ENCODE assay signal across 1 cellular context in the genomic region with DNA sequence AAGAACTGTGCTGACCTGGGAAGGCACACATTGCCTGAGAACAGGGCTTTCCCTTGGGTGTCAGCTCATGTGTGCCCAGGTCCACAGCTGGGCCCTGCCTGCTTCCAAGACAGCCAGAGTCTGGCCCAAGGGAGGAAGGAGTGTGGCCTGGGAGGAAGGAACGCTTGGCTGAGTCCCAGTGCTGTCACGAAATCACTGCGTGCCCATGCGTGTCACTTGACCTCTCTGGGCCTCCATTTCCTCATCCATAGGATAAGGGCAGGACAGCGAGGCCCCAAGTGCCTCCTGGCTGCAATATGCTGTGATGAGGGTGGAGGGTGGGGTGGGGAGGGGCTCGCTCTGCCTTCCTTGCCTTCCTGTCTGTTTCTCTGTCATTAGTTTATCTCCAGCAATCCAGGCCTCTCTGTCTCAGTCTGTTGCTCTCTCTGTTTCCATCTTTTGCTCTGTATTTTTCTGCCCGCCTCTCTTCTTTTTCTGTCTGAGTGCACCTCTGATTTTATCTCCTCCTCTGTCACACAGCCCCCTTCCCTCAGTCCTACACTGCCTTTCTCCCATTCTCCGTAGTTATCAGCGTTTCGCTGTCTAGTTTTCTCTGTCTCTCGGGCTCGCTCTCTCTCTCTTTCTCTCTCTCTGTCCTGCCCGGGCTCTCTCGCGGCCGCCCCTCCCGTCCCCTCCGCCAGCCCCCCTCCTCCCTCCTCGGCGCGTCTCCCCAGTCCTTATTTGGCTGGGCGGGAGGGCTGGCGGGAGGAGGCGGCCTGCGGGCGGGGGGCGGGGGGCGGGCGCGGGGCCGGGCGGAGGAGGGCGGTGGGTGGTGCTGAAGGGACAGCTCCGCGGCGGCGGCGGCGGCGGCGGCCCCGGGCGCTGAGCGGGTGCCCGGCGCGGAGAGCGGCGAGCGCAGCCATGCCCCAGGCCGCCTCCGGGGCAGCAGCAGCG.
TF ChIP-seq lines count a peak whose summit lies in the region.

A gene (plus strand): TSS at position 842 of the 933 bp plus-strand sequence. CDS start 154 bp downstream, outside the sequence.

TF ChIP-seq in HepG2, 621 proteins besides CTCF, POLR2A, EP300 and RAD21 (continued from another document):
- TF ChIP-seq, protein P1, sequence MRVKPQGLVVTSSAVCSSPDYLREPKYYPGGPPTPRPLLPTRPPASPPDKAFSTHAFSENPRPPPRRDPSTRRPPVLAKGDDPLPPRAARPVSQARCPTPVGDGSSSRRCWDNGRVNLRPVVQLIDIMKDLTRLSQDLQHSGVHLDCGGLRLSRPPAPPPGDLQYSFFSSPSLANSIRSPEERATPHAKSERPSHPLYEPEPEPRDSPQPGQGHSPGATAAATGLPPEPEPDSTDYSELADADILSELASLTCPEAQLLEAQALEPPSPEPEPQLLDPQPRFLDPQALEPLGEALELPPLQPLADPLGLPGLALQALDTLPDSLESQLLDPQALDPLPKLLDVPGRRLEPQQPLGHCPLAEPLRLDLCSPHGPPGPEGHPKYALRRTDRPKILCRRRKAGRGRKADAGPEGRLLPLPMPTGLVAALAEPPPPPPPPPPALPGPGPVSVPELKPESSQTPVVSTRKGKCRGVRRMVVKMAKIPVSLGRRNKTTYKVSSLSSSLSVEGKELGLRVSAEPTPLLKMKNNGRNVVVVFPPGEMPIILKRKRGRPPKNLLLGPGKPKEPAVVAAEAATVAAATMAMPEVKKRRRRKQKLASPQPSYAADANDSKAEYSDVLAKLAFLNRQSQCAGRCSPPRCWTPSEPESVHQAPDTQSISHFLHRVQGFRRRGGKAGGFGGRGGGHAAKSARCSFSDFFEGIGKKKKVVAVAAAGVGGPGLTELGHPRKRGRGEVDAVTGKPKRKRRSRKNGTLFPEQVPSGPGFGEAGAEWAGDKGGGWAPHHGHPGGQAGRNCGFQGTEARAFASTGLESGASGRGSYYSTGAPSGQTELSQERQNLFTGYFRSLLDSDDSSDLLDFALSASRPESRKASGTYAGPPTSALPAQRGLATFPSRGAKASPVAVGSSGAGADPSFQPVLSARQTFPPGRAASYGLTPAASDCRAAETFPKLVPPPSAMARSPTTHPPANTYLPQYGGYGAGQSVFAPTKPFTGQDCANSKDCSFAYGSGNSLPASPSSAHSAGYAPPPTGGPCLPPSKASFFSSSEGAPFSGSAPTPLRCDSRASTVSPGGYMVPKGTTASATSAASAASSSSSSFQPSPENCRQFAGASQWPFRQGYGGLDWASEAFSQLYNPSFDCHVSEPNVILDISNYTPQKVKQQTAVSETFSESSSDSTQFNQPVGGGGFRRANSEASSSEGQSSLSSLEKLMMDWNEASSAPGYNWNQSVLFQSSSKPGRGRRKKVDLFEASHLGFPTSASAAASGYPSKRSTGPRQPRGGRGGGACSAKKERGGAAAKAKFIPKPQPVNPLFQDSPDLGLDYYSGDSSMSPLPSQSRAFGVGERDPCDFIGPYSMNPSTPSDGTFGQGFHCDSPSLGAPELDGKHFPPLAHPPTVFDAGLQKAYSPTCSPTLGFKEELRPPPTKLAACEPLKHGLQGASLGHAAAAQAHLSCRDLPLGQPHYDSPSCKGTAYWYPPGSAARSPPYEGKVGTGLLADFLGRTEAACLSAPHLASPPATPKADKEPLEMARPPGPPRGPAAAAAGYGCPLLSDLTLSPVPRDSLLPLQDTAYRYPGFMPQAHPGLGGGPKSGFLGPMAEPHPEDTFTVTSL (CRISPR knock-in tag; IDR thresholded peaks at IDR 0.05; ENCODE audit: borderline replicate concordance): no peak
- TF ChIP-seq, protein P2, sequence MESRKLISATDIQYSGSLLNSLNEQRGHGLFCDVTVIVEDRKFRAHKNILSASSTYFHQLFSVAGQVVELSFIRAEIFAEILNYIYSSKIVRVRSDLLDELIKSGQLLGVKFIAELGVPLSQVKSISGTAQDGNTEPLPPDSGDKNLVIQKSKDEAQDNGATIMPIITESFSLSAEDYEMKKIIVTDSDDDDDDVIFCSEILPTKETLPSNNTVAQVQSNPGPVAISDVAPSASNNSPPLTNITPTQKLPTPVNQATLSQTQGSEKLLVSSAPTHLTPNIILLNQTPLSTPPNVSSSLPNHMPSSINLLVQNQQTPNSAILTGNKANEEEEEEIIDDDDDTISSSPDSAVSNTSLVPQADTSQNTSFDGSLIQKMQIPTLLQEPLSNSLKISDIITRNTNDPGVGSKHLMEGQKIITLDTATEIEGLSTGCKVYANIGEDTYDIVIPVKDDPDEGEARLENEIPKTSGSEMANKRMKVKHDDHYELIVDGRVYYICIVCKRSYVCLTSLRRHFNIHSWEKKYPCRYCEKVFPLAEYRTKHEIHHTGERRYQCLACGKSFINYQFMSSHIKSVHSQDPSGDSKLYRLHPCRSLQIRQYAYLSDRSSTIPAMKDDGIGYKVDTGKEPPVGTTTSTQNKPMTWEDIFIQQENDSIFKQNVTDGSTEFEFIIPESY (CRISPR knock-in tag; IDR thresholded peaks at IDR 0.05): no peak
- TF ChIP-seq, protein P3, sequence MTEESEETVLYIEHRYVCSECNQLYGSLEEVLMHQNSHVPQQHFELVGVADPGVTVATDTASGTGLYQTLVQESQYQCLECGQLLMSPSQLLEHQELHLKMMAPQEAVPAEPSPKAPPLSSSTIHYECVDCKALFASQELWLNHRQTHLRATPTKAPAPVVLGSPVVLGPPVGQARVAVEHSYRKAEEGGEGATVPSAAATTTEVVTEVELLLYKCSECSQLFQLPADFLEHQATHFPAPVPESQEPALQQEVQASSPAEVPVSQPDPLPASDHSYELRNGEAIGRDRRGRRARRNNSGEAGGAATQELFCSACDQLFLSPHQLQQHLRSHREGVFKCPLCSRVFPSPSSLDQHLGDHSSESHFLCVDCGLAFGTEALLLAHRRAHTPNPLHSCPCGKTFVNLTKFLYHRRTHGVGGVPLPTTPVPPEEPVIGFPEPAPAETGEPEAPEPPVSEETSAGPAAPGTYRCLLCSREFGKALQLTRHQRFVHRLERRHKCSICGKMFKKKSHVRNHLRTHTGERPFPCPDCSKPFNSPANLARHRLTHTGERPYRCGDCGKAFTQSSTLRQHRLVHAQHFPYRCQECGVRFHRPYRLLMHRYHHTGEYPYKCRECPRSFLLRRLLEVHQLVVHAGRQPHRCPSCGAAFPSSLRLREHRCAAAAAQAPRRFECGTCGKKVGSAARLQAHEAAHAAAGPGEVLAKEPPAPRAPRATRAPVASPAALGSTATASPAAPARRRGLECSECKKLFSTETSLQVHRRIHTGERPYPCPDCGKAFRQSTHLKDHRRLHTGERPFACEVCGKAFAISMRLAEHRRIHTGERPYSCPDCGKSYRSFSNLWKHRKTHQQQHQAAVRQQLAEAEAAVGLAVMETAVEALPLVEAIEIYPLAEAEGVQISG (CRISPR knock-in tag; IDR thresholded peaks at IDR 0.05): no peak
- TF ChIP-seq EHMT2 (IDR thresholded peaks at IDR 0.05; ENCODE audit: borderline replicate concordance, low read depth, low read length) (peak; percentile 41; the same call in 1 of the 2 replicates), ZNF841 (CRISPR knock-in tag; IDR thresholded peaks at IDR 0.05; ENCODE audit: borderline replicate concordance) (no peak), MAZ (IDR thresholded peaks at IDR 0.05; ENCODE audit: borderline replicate concordance, low read depth, low read length) (no peak), MAZ (CRISPR knock-in tag; IDR thresholded peaks at IDR 0.05; ENCODE audit: low read depth) (0 out of 2 replicates have a peak, but pooled peaks have one; percentile 19), SSRP1 (CRISPR knock-in tag; IDR thresholded peaks at IDR 0.05) (no peak), BRCA1 (CRISPR knock-in tag; IDR thresholded peaks at IDR 0.05) (no peak), ZNF264 (CRISPR knock-in tag; IDR thresholded peaks at IDR 0.05) (no peak)
- TF ChIP-seq, protein P4, sequence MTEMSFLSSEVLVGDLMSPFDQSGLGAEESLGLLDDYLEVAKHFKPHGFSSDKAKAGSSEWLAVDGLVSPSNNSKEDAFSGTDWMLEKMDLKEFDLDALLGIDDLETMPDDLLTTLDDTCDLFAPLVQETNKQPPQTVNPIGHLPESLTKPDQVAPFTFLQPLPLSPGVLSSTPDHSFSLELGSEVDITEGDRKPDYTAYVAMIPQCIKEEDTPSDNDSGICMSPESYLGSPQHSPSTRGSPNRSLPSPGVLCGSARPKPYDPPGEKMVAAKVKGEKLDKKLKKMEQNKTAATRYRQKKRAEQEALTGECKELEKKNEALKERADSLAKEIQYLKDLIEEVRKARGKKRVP (CRISPR knock-in tag; IDR thresholded peaks at IDR 0.05): no peak
- TF ChIP-seq, protein P5, sequence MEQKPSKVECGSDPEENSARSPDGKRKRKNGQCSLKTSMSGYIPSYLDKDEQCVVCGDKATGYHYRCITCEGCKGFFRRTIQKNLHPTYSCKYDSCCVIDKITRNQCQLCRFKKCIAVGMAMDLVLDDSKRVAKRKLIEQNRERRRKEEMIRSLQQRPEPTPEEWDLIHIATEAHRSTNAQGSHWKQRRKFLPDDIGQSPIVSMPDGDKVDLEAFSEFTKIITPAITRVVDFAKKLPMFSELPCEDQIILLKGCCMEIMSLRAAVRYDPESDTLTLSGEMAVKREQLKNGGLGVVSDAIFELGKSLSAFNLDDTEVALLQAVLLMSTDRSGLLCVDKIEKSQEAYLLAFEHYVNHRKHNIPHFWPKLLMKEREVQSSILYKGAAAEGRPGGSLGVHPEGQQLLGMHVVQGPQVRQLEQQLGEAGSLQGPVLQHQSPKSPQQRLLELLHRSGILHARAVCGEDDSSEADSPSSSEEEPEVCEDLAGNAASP (CRISPR knock-in tag; IDR thresholded peaks at IDR 0.05; ENCODE audit: borderline replicate concordance): no peak
- TF ChIP-seq, protein P6, sequence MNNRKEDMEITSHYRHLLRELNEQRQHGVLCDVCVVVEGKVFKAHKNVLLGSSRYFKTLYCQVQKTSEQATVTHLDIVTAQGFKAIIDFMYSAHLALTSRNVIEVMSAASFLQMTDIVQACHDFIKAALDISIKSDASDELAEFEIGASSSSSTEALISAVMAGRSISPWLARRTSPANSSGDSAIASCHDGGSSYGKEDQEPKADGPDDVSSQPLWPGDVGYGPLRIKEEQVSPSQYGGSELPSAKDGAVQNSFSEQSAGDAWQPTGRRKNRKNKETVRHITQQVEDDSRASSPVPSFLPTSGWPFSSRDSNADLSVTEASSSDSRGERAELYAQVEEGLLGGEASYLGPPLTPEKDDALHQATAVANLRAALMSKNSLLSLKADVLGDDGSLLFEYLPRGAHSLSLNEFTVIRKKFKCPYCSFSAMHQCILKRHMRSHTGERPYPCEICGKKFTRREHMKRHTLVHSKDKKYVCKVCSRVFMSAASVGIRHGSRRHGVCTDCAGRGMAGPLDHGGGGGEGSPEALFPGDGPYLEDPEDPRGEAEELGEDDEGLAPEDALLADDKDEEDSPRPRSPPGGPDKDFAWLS (CRISPR knock-in tag; IDR thresholded peaks at IDR 0.05; ENCODE audit: borderline replicate concordance): no peak
- TF ChIP-seq, protein P7, sequence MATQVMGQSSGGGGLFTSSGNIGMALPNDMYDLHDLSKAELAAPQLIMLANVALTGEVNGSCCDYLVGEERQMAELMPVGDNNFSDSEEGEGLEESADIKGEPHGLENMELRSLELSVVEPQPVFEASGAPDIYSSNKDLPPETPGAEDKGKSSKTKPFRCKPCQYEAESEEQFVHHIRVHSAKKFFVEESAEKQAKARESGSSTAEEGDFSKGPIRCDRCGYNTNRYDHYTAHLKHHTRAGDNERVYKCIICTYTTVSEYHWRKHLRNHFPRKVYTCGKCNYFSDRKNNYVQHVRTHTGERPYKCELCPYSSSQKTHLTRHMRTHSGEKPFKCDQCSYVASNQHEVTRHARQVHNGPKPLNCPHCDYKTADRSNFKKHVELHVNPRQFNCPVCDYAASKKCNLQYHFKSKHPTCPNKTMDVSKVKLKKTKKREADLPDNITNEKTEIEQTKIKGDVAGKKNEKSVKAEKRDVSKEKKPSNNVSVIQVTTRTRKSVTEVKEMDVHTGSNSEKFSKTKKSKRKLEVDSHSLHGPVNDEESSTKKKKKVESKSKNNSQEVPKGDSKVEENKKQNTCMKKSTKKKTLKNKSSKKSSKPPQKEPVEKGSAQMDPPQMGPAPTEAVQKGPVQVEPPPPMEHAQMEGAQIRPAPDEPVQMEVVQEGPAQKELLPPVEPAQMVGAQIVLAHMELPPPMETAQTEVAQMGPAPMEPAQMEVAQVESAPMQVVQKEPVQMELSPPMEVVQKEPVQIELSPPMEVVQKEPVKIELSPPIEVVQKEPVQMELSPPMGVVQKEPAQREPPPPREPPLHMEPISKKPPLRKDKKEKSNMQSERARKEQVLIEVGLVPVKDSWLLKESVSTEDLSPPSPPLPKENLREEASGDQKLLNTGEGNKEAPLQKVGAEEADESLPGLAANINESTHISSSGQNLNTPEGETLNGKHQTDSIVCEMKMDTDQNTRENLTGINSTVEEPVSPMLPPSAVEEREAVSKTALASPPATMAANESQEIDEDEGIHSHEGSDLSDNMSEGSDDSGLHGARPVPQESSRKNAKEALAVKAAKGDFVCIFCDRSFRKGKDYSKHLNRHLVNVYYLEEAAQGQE (IDR thresholded peaks at IDR 0.05; ENCODE audit: borderline replicate concordance in 1 of 2, low read depth in 1 of 2, low read length in 2 of 2): peak; percentile 55 to 83
